8 cellular contexts compared by ENCODE assay signal in the genomic region with DNA sequence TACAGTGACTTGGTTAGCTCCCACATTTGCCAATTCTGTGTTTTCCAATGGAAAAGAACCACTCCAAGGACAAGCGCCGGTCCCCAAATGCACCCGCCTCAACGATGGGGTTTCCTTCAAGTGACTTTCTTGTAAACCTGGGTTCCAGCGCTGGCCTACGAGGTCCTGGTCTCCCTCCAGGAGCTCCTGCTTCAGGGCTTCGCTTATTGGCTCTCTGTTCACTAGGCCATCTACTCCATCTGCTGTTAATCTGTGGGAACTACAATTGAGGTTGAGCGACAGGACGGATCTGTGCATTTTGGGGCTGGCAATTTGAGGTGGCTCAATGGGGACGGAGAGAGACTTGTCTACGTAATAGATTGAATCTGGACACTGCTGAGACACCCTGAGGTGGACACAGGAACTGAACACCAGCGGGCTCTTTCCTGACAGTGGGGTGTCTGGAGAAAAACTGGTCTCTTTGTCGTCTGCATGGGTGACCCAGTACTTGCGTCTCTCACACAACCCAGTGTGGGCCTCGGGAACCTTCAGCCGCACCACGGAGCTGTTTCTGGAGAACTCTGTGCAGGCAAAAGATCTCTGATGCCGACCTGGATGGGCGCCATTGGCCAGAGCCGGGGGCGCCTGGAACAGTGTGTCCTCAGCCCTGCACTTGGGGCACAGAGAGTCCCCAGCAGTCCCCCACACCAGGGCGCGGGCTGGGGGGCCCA.
DNase-seq lines count a peak whose midpoint lies in the region; ATAC-seq and TF ChIP-seq lines count a peak whose summit lies in the region.

No MANE protein-coding gene starts in this region.

- H3K4me3 ChIP-seq in mucosa of descending colon, result no peak overlapping the region

- no peak overlapping the region for H3K27ac ChIP-seq in RWPE1

- CTCF ChIA-PET in RWPE1 (lab: Yijun Ruan, JAX), result interaction anchor here (0.5 to 1.7 kb wide), 13 partner anchors 10 to 759 kb away, joined by 3 to 7 read pairs (median 3); no protein-coding TSS in a partner anchor

- ATAC-seq in HG02759 (IDR thresholded peaks at IDR 0.05; ENCODE audit: unreplicated experiment) (peak; percentile 59), esophagus mucosa (peak; percentile 67), mucosa of descending colon (peak; percentile 73)

- POLR2A ChIA-PET in RWPE1 (lab: Yijun Ruan, JAX; ENCODE audit: low non-redundant PET), result interaction anchor here (0.6 kb wide), 1 partner anchor 126 kb away, joined by 3 read pairs; no protein-coding TSS in a partner anchor

- H3K9me3 ChIP-seq in mucosa of descending colon, result no peaks in the 10 kb centered on the region

- no peak; the same call in 1 of the 2 replicates for TF ChIP-seq CTCF in RWPE1 (conservative IDR thresholded peaks at IDR 0.05; ENCODE audit: low read depth)
- TF ChIP-seq CTCF in mucosa of descending colon (IDR thresholded peaks at IDR 0.05), result peak; percentile 31

- no peaks in the 10 kb centered on the region for H3K4me1 ChIP-seq in mucosa of descending colon (ENCODE audit: low read depth)

- DNase-seq in NCI-H2029 (lab: John Stamatoyannopoulos, UW) (peak; percentile 4), NCI-H2029 treated with DMSO at 0.1 percent for 48 hours (lab: John Stamatoyannopoulos, UW) (no peak), RWPE1 (ENCODE audit: low spot score) (peak; percentile 49), mucosa of descending colon (peak in 2 of 3 donors; percentile 29 to 48), amniotic stem cell (lab: John Stamatoyannopoulos, UW) (no peak), NCI-H2107 treated with DMSO at 0.1 percent for 48 hours (lab: John Stamatoyannopoulos, UW; ENCODE audit: unreplicated experiment) (no peak)

- intact Hi-C loops in mucosa of descending colon (cut with DNase I, micrococcal nuclease), result loop anchor here in 1 of 2 donors (5.0 kb wide), 1 partner anchor 522 kb away; no protein-coding TSS in a partner anchor

- no peaks in the 10 kb centered on the region for H3K36me3 ChIP-seq in mucosa of descending colon (ENCODE audit: low read depth)

Comparison
In these comparisons a context has a peak if more than half of its experiments do, and no peak if none do; other contexts are left out.
1. DNase-seq: peak in NCI-H2029 (single experiment), RWPE1 (single experiment) and mucosa of descending colon (2 of 3); none in NCI-H2029 treated with DMSO at 0.1 percent for 48 hours (single experiment), amniotic stem cell (single experiment) and NCI-H2107 treated with DMSO at 0.1 percent for 48 hours (single experiment).
2. Peak in every context shown above with its lines, with median percentiles within 50 percentile points of each other: ATAC-seq.